Comparison of ENCODE assay signal across 21 cellular contexts in genomic region chrX:112844250-112844649, GRCh38. TPM values are rescaled to one million over a fixed set of nuclear protein-coding genes. Genes with fewer than 3 reads are reported as not detected.
A peak's percentile ranks its signal among the peaks of the same experiment; 100 is the strongest.
DNase-seq lines count a peak whose midpoint lies in the region; ATAC-seq and TF ChIP-seq lines count a peak whose summit lies in the region.
"Had no signal": no experiment of that assay in that cellular context is flagged by ENCODE, and none has a peak within 500 bp of the region (broad histone marks: within the 10 kb centered on the region; RNA-seq: fewer than 3 reads in every experiment).

No MANE protein-coding gene starts in this region.

- H3K79me2 ChIP-seq in OCI-LY3 (ENCODE audit: low read length) (peaks cover 6% of the 10 kb centered on the region), neural progenitor cell (ENCODE audit: low read depth) (no peaks in the 10 kb centered on the region), OCI-LY7 (ENCODE audit: insufficient read depth, low read depth, low read length) (no peaks in the 10 kb centered on the region)

- H3K36me3 ChIP-seq in OCI-LY3 (replicated peaks; ENCODE audit: low read depth, low read length) = no peaks in the 10 kb centered on the region
- no peaks in the 10 kb centered on the region for H3K36me3 ChIP-seq in neural progenitor cell
- H3K36me3 ChIP-seq in OCI-LY7 (ENCODE audit: insufficient read depth, low read length) = no peaks in the 10 kb centered on the region
- H3K36me3 ChIP-seq: HAP-1, transverse colon had no signal

- H2AFZ ChIP-seq in OCI-LY3 (ENCODE audit: low read depth, low read length) (no peak overlapping the region), neural progenitor cell (replicated peaks) (no peak overlapping the region), OCI-LY7 (ENCODE audit: low read length) (no peak overlapping the region)

- no peak for DNase-seq in activated CD4-positive, alpha-beta T cell treated with anti-CD3 and anti-CD28 coated beads for 36 hours
- no peak for DNase-seq in activated CD4-positive, alpha-beta T cell treated with anti-CD3 and anti-CD28 coated beads, Interleukin-2, amount 50 U/mL, for 1 hour
- DNase-seq in neural progenitor cell (ENCODE audit: low spot score) (peak; percentile 27), OCI-LY7 (ENCODE audit: low spot score) (no peak), NCI-H2107 treated with DMSO at 0.1 percent for 48 hours (lab: John Stamatoyannopoulos, UW; ENCODE audit: unreplicated experiment) (no peak), DMS79 treated with DMSO at 0.1 percent for 48 hours (lab: John Stamatoyannopoulos, UW) (no peak)
- DNase-seq: activated CD4-positive, alpha-beta memory T cell treated with anti-CD3 and anti-CD28 coated beads, Interleukin-2, amount 10 ng/mL, durations not matched to agents 7 days and 5 days; activated effector memory CD4-positive, alpha-beta T cell treated with anti-CD3 and anti-CD28 coated beads, Interleukin-2, amount 50 U/mL, for 16 hours; body of pancreas; dorsolateral prefrontal cortex; left ventricle myocardium superior; naive B cell; NCI-H2107; SIG-M5; stimulated activated CD4-positive, alpha-beta T cell treated with anti-CD3 and anti-CD28 coated beads, Interleukin-1b, Interleukin-23, amount 100 ng/mL, for 48 hours; stimulated activated CD8-positive, alpha-beta memory T cell treated with anti-CD3 and anti-CD28 coated beads, Interleukin-4, amount 100 ng/mL, for 48 hours; transverse colon had no signal

- peaks cover 13% of the 10 kb centered on the region for H3K4me1 Mint-ChIP-seq in activated CD4-positive, alpha-beta T cell treated with anti-CD3 and anti-CD28 coated beads for 36 hours
- peaks cover 59% of the 10 kb centered on the region for H3K4me1 Mint-ChIP-seq in neural progenitor cell

- H3K4me3 Mint-ChIP-seq in activated CD4-positive, alpha-beta T cell treated with anti-CD3 and anti-CD28 coated beads for 36 hours = no peak overlapping the region
- no peak overlapping the region for H3K4me3 Mint-ChIP-seq in neural progenitor cell
- H3K4me3 Mint-ChIP-seq: activated CD4-positive, alpha-beta memory T cell treated with anti-CD3 and anti-CD28 coated beads, Interleukin-2, amount 10 ng/mL, durations not matched to agents 7 days and 5 days; CD14-positive monocyte had no signal

- CTCF ChIA-PET in activated CD4-positive, alpha-beta T cell treated with anti-CD3 and anti-CD28 coated beads for 36 hours (lab: Charles Lee) = interaction anchor here (0.7 kb wide), 1 partner anchor 30 kb away, joined by 3 read pairs; no protein-coding TSS in a partner anchor
- CTCF ChIA-PET in OCI-LY7 (lab: Charles Lee; ENCODE audit: unreplicated experiment) = no interaction called here

- H3K4me3 ChIP-seq in OCI-LY3 (ENCODE audit: low read length) (peak overlapping the region; percentile 28; the same call in 1 of the 2 replicates), neural progenitor cell (no peak overlapping the region), OCI-LY7 (ENCODE audit: low read depth, low read length, poor library complexity, severe bottlenecking) (no peak overlapping the region)
- H3K4me3 ChIP-seq: body of pancreas, dorsolateral prefrontal cortex, HAP-1, transverse colon had no signal

- H3F3A ChIP-seq in neural progenitor cell (ENCODE audit: low read depth) = peaks cover 15% of the 10 kb centered on the region

- peaks cover 61% of the 10 kb centered on the region for H3K4me1 ChIP-seq in OCI-LY3 (ENCODE audit: low read length)
- H3K4me1 ChIP-seq in neural progenitor cell = peaks cover 35% of the 10 kb centered on the region
- H3K4me1 ChIP-seq in OCI-LY7 (ENCODE audit: insufficient read depth, low read length, poor library complexity, severe bottlenecking) = peaks cover 13% of the 10 kb centered on the region
- H3K4me1 ChIP-seq: body of pancreas had no signal

- H3K27ac ChIP-seq in OCI-LY3 (ENCODE audit: low read length) = peak overlapping the region; percentile 36; the same call in 1 of the 2 replicates
- no peak overlapping the region for H3K27ac ChIP-seq in neural progenitor cell
- H3K27ac ChIP-seq in OCI-LY7 (ENCODE audit: low read depth, low read length, poor library complexity, severe bottlenecking) = no peak overlapping the region
- H3K27ac ChIP-seq: body of pancreas, dorsolateral prefrontal cortex, transverse colon had no signal

- no peaks in the 10 kb centered on the region for H3K27me3 ChIP-seq in OCI-LY3 (ENCODE audit: low read depth, low read length)
- peaks cover 13% of the 10 kb centered on the region for H3K27me3 ChIP-seq in neural progenitor cell
- H3K27me3 ChIP-seq: body of pancreas, transverse colon had no signal

- H4K20me1 ChIP-seq in OCI-LY3 (ENCODE audit: insufficient read depth, low read length) = no peaks in the 10 kb centered on the region
- H4K20me1 ChIP-seq in neural progenitor cell (ENCODE audit: low read depth) = no peaks in the 10 kb centered on the region
- no peaks in the 10 kb centered on the region for H4K20me1 ChIP-seq in OCI-LY7 (ENCODE audit: insufficient read depth, low read length)

- H3K27me3 Mint-ChIP-seq in activated CD4-positive, alpha-beta T cell treated with anti-CD3 and anti-CD28 coated beads for 36 hours = peaks cover 4% of the 10 kb centered on the region
- peaks cover 4% of the 10 kb centered on the region for H3K27me3 Mint-ChIP-seq in neural progenitor cell (ENCODE audit: insufficient read depth, low read depth)

- no peaks in the 10 kb centered on the region for H3K9me2 ChIP-seq in OCI-LY7 (ENCODE audit: insufficient read depth, low read length)

- ATAC-seq in activated CD4-positive, alpha-beta T cell treated with anti-CD3 and anti-CD28 coated beads for 36 hours = peak; percentile 27
- peak; percentile 37 for ATAC-seq in GM21360 (IDR thresholded peaks at IDR 0.05; ENCODE audit: unreplicated experiment)
- ATAC-seq: body of pancreas, left ventricle myocardium superior had no signal

- no peaks in the 10 kb centered on the region for H3K9me3 Mint-ChIP-seq in activated CD4-positive, alpha-beta T cell treated with anti-CD3 and anti-CD28 coated beads for 36 hours (ENCODE audit: low read depth)
- H3K9me3 Mint-ChIP-seq in neural progenitor cell = peaks cover 5% of the 10 kb centered on the region
- H3K9me3 Mint-ChIP-seq: activated CD4-positive, alpha-beta memory T cell treated with anti-CD3 and anti-CD28 coated beads, Interleukin-2, amount 10 ng/mL, durations not matched to agents 7 days and 5 days had no signal

- H3K4me2 ChIP-seq in OCI-LY3 (ENCODE audit: low read length) = peak overlapping the region; percentile 66
- peak overlapping the region; percentile 45 for H3K4me2 ChIP-seq in neural progenitor cell
- no peak overlapping the region for H3K4me2 ChIP-seq in OCI-LY7 (ENCODE audit: low read length)

- H3K9ac ChIP-seq in OCI-LY3 (ENCODE audit: low read length) (no peak overlapping the region; the same call in 1 of the 2 replicates), neural progenitor cell (no peak overlapping the region)

- no TSS peak for BruUV-seq in OCI-LY7 (replicated peaks; lab: Mats Ljungman, UMichigan)

- no peaks in the 10 kb centered on the region for H3K36me3 Mint-ChIP-seq in activated CD4-positive, alpha-beta T cell treated with anti-CD3 and anti-CD28 coated beads for 36 hours (ENCODE audit: low read depth)
- peaks cover 3% of the 10 kb centered on the region for H3K36me3 Mint-ChIP-seq in neural progenitor cell
- H3K36me3 Mint-ChIP-seq: CD14-positive monocyte, naive B cell had no signal

- POLR2A ChIA-PET in activated CD4-positive, alpha-beta T cell treated with anti-CD3 and anti-CD28 coated beads for 36 hours (lab: Charles Lee) = no interaction called here
- POLR2A ChIA-PET in OCI-LY7 (lab: Charles Lee) = interaction anchor here (0.5 to 0.6 kb wide), 2 partner anchors 39 to 87 kb away, joined by 3 to 4 read pairs; no protein-coding TSS in a partner anchor

- no peaks in the 10 kb centered on the region for H3K9me3 ChIP-seq in OCI-LY3 (ENCODE audit: insufficient read depth, low read length)
- H3K9me3 ChIP-seq in neural progenitor cell (ENCODE audit: low read depth) = no peaks in the 10 kb centered on the region
- H3K9me3 ChIP-seq in OCI-LY7 (ENCODE audit: low read length) = no peaks in the 10 kb centered on the region
- H3K9me3 ChIP-seq: body of pancreas, HAP-1, transverse colon had no signal

- intact Hi-C loops in activated CD4-positive, alpha-beta T cell treated with anti-CD3 and anti-CD28 coated beads for 36 hours (cut with DNase I, micrococcal nuclease) = loop anchor here (1.0 to 10.0 kb wide), 4 partner anchors 8 to 1162 kb away; partner anchors contain the start of genes ALG13 (in 2 of the 2) and LHFPL1 (in 1 of the 2)
- intact Hi-C loops in OCI-LY7 (cut with micrococcal nuclease; ENCODE audit: unreplicated experiment) = loop anchor here (5.0 to 10.0 kb wide), 2 partner anchors 82 to 169 kb away; partner anchors contain the start of gene LHFPL1

- TF ChIP-seq CTCF in OCI-LY3 (IDR thresholded peaks at IDR 0.05; ENCODE audit: low read depth, low read length) = no peak
- TF ChIP-seq CTCF in neural progenitor cell (IDR thresholded peaks at IDR 0.05) = no peak
- TF ChIP-seq CTCF in OCI-LY7 (conservative IDR thresholded peaks at IDR 0.05; ENCODE audit: low read length) = no peak

- H3K27ac Mint-ChIP-seq in activated CD4-positive, alpha-beta T cell treated with anti-CD3 and anti-CD28 coated beads for 36 hours = no peak overlapping the region
- H3K27ac Mint-ChIP-seq in neural progenitor cell = peak overlapping the region; percentile 23
- H3K27ac Mint-ChIP-seq: activated CD4-positive, alpha-beta memory T cell treated with anti-CD3 and anti-CD28 coated beads, Interleukin-2, amount 10 ng/mL, durations not matched to agents 7 days and 5 days; CD14-positive monocyte; naive B cell had no signal

RNA-seq across cellular contexts. Expression of gene AMOT, which starts 3.6 kb away (rescaled TPM):
- total RNA-seq in activated CD4-positive, alpha-beta T cell treated with anti-CD3 and anti-CD28 coated beads for 36 hours = 1 to 10 TPM; 1.1 to 1.5 TPM
- total RNA-seq in neural progenitor cell (ENCODE audit: low replicate concordance) (3.8 and 7.5 TPM in 2 replicates), OCI-LY7 (2022) (6.2 and 6.8 TPM in 2 replicates)
- total RNA-seq in OCI-LY7 (2014; rRNA removed; shearing (Covaris generic)) = 0.51 and 0.95 TPM in 2 replicates
